ENCODE assay signal across 8 cellular contexts in genomic region chr12:8950287-8950574, GRCh38. TPM values are rescaled to one million over a fixed set of nuclear protein-coding genes. Genes with fewer than 3 reads are reported as not detected.
DNase-seq lines count a peak whose midpoint lies in the region; ATAC-seq and TF ChIP-seq lines count a peak whose summit lies in the region.

No MANE protein-coding gene starts in this region.

- ATAC-seq in HG03139 (IDR thresholded peaks at IDR 0.05; ENCODE audit: unreplicated experiment) = peak; percentile 9
- peak; percentile 16 for ATAC-seq in activated T-helper 17 cell treated with anti-CD3 and anti-CD28 coated beads, Interleukin-2, amount 50 U/mL, for 72 hours (replicated peaks)
- no peak for ATAC-seq in esophagus mucosa

- H3K36me3 ChIP-seq in kidney epithelial cell (ENCODE audit: control insufficient read depth, insufficient read depth, low read length) (no peaks in the 10 kb centered on the region), thymus (ENCODE audit: control insufficient read depth, insufficient read depth) (peaks cover 4% of the 10 kb centered on the region)

- H3K27ac Mint-ChIP-seq in activated T-helper 17 cell treated with anti-CD3 and anti-CD28 coated beads, Interleukin-2, amount 50 U/mL, for 72 hours = peak overlapping the region; percentile 98

- peaks cover 19% of the 10 kb centered on the region for H3K4me1 ChIP-seq in thymus (ENCODE audit: control insufficient read depth, insufficient read depth, low read length)

- peak; percentile 49 for DNase-seq in NCI-H2029 treated with DMSO at 0.1 percent for 48 hours (lab: John Stamatoyannopoulos, UW)
- no peak for DNase-seq in NCI-H2029 (lab: John Stamatoyannopoulos, UW)
- DNase-seq in kidney epithelial cell (ENCODE audit: low read depth) = no peak
- DNase-seq in stimulated activated naive CD4-positive, alpha-beta T cell (lab: John Stamatoyannopoulos, UW) = no peak

- H3K9me3 ChIP-seq in thymus (ENCODE audit: control insufficient read depth) = peaks cover 1% of the 10 kb centered on the region

- peak overlapping the region; percentile 99 for H3K27ac ChIP-seq in thymus (ENCODE audit: low read depth)

- peaks cover 53% of the 10 kb centered on the region for H3K4me1 Mint-ChIP-seq in activated T-helper 17 cell treated with anti-CD3 and anti-CD28 coated beads, Interleukin-2, amount 50 U/mL, for 72 hours

- no peaks in the 10 kb centered on the region for H3K27me3 Mint-ChIP-seq in activated T-helper 17 cell treated with anti-CD3 and anti-CD28 coated beads, Interleukin-2, amount 50 U/mL, for 72 hours

- no peak for TF ChIP-seq CTCF in kidney epithelial cell (IDR thresholded peaks at IDR 0.05; ENCODE audit: insufficient read depth, low read length, poor library complexity, severe bottlenecking)

- H3K4me3 Mint-ChIP-seq in activated T-helper 17 cell treated with anti-CD3 and anti-CD28 coated beads, Interleukin-2, amount 50 U/mL, for 72 hours = peak overlapping the region; percentile 96

- H3K9me3 Mint-ChIP-seq in activated T-helper 17 cell treated with anti-CD3 and anti-CD28 coated beads, Interleukin-2, amount 50 U/mL, for 72 hours = peaks cover 6% of the 10 kb centered on the region

- H3K36me3 Mint-ChIP-seq in activated T-helper 17 cell treated with anti-CD3 and anti-CD28 coated beads, Interleukin-2, amount 50 U/mL, for 72 hours (ENCODE audit: low read depth) = peaks cover 34% of the 10 kb centered on the region

- H3K27me3 ChIP-seq in kidney epithelial cell (ENCODE audit: control insufficient read depth, insufficient read depth, low read length) (no peaks in the 10 kb centered on the region), thymus (ENCODE audit: control insufficient read depth, insufficient read depth) (no peaks in the 10 kb centered on the region)

- under 1% methylated on average over 7 of the region's 7 CpGs for WGBS in thymus

- H3K4me3 ChIP-seq in kidney epithelial cell (ENCODE audit: low read depth, low read length) (peak overlapping the region; percentile 85), thymus (ENCODE audit: low read length) (peak overlapping the region; percentile 81)

RNA-seq across cellular contexts. Expression of gene M6PR, which starts 0.8 kb away (rescaled TPM):
- total RNA-seq in activated T-helper 17 cell treated with anti-CD3 and anti-CD28 coated beads, Interleukin-2, amount 50 U/mL, for 72 hours = 100 to 1,000 TPM; 144 to 199 TPM
- total RNA-seq in kidney epithelial cell = 220 and 256 TPM in 2 replicates
- polyA plus RNA-seq in thymus = 101 TPM
- 82.1 TPM for total RNA-seq in esophagus mucosa

RNA-seq across cellular contexts. Expression of gene PHC1, which starts 35.9 kb away (rescaled TPM):
- total RNA-seq in activated T-helper 17 cell treated with anti-CD3 and anti-CD28 coated beads, Interleukin-2, amount 50 U/mL, for 72 hours = 10 to 100 TPM; 13.0 to 17.0 TPM
- total RNA-seq in kidney epithelial cell (67.8 and 76.7 TPM in 2 replicates), esophagus mucosa (14.5 TPM)
- 73.2 TPM for polyA plus RNA-seq in thymus

RNA-seq across cellular contexts. Expression of gene KLRG1, which starts 39.1 kb away (rescaled TPM):
- 1 to 10 TPM; 3.0 to 4.8 TPM for total RNA-seq in activated T-helper 17 cell treated with anti-CD3 and anti-CD28 coated beads, Interleukin-2, amount 50 U/mL, for 72 hours
- total RNA-seq in kidney epithelial cell (0.48 and 2.5 TPM in 2 replicates), esophagus mucosa (0.48 TPM)
- 5.2 TPM for polyA plus RNA-seq in thymus
